Comparison of ENCODE assay signal across 8 cellular contexts in the genomic region with DNA sequence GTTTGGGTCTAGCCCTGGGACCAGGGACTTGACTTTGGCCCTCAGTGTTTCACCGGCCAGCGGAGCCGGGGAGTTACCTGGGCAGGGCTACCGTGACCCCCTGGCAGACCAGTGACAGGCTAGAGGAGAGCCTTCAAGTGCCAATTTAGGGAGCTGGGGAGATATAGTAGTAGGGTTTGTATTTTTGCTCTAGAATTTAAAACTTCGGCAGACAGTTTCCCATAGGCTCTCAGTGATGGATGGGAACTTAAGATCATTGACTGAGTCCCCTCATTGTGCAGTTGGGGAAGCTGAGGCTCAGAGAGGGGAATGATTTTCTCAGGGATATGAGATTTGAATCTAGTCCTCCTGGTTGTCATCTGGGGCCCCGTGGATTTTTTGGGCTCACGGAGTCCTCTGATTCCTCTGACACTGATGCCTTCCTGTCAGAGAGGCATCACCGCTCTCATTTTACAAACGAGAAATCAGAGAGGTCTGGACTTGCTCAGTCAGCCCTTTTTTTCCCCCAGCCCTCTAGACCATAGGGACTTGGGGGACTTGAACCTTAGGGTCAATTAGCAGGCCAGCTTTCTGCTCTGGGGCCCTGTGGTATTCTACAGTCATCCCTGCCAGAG. TPM values are rescaled to one million over a fixed set of nuclear protein-coding genes. Genes with fewer than 3 reads are reported as not detected.
A peak's percentile ranks its signal among the peaks of the same experiment; 100 is the strongest.
DNase-seq lines count a peak whose midpoint lies in the region; ATAC-seq and TF ChIP-seq lines count a peak whose summit lies in the region.

No MANE protein-coding gene starts in this region.

- no peaks in the 10 kb centered on the region for H3K9me3 Mint-ChIP-seq in CD8-positive, alpha-beta memory T cell
- no peaks in the 10 kb centered on the region for H3K9me3 Mint-ChIP-seq in chondrocyte (ENCODE audit: low read depth)

- peak overlapping the region; percentile 99 for H3K4me2 ChIP-seq in neuronal stem cell (ENCODE audit: insufficient read depth, low read length, poor library complexity, severe bottlenecking)

- WGBS in neuronal stem cell (ENCODE audit: extremely low coverage in 2 of 2, insufficient read length in 2 of 2, insufficient replicate concordance in 1 of 2), 2 donors: no CpG with 5 or more reads among the region's 9 CpGs

- peak overlapping the region; percentile 75 for H3K27ac ChIP-seq in CD8-positive, alpha-beta memory T cell (ENCODE audit: low read depth, low read length)
- no peak overlapping the region for H3K27ac ChIP-seq in neuronal stem cell (replicated peaks; ENCODE audit: low read length)

- H4K8ac ChIP-seq in neuronal stem cell (ENCODE audit: low read depth, low read length): no peak overlapping the region

- H3K4me3 Mint-ChIP-seq in CD8-positive, alpha-beta memory T cell: peak overlapping the region; percentile 85 to 93 (median 86)
- H3K4me3 Mint-ChIP-seq in chondrocyte (ENCODE audit: unreplicated experiment): peak overlapping the region; percentile 81

- no peak overlapping the region for H2BK12ac ChIP-seq in neuronal stem cell (ENCODE audit: low read length)

- peaks cover 5 to 12% of the 10 kb centered on the region in 2 donors for H3K27me3 Mint-ChIP-seq in CD8-positive, alpha-beta memory T cell
- no peaks in the 10 kb centered on the region for H3K27me3 Mint-ChIP-seq in chondrocyte (ENCODE audit: low read depth)

- CTCF ChIA-PET in CD8-positive, alpha-beta memory T cell (lab: Charles Lee): interaction anchor here (0.6 to 4.4 kb wide), 59 partner anchors 10 to 440 kb away, joined by 3 to 71 read pairs (median 5); a partner anchor contains a TSS

- no peaks in the 10 kb centered on the region for H3K36me3 ChIP-seq in CD8-positive, alpha-beta memory T cell (ENCODE audit: insufficient read depth, low read length)
- H3K36me3 ChIP-seq in MG63: no peaks in the 10 kb centered on the region
- H3K36me3 ChIP-seq in neuronal stem cell (replicated peaks in 1 of 2; ENCODE audit: control insufficient read depth in 2 of 2, insufficient read depth in 2 of 2, low read length in 2 of 2): no peaks in the 10 kb centered on the region

- H2AFZ ChIP-seq in neuronal stem cell (ENCODE audit: low read length): peak overlapping the region; percentile 79

- no peak for DNase-seq in CD8-positive, alpha-beta memory T cell
- no peak for DNase-seq in MG63
- DNase-seq in chondrocyte (ENCODE audit: low spot score): no peak
- DNase-seq in neuronal stem cell (ENCODE audit: low spot score): no peak
- no peak for DNase-seq in stimulated activated CD4-positive, alpha-beta T cell treated with anti-CD3 and anti-CD28 coated beads, Interleukin-2, amount 100 ng/mL, for 48 hours
- DNase-seq in 8988T: no peak
- no peak for DNase-seq in hepatic stellate cell (ENCODE audit: low spot score)

- peak overlapping the region; percentile 85 for H2BK5ac ChIP-seq in neuronal stem cell (ENCODE audit: low read length)

- peaks cover 0 to 2% (median 0%) of the 10 kb centered on the region in 3 donors for H3K36me3 Mint-ChIP-seq in CD8-positive, alpha-beta memory T cell
- no peaks in the 10 kb centered on the region for H3K36me3 Mint-ChIP-seq in chondrocyte (ENCODE audit: low read depth)

- no peak overlapping the region for H2BK15ac ChIP-seq in neuronal stem cell (ENCODE audit: low read length)

- no peaks in the 10 kb centered on the region for H3K79me1 ChIP-seq in neuronal stem cell (ENCODE audit: low read depth, low read length)

- no peaks in the 10 kb centered on the region for H3K27me3 ChIP-seq in CD8-positive, alpha-beta memory T cell (ENCODE audit: insufficient read depth, low read length, poor library complexity, severe bottlenecking)
- H3K27me3 ChIP-seq in MG63: no peaks in the 10 kb centered on the region
- peaks cover 0 to 12% (median 3%) of the 10 kb centered on the region in 3 experiments for H3K27me3 ChIP-seq in neuronal stem cell (ENCODE audit: control insufficient read depth in 3 of 3, insufficient read depth in 3 of 3, low read depth in 1 of 3, low read length in 3 of 3)

- H3K18ac ChIP-seq in neuronal stem cell (ENCODE audit: low read length): no peak overlapping the region

- H3K9me3 ChIP-seq in CD8-positive, alpha-beta memory T cell (ENCODE audit: low read length): no peaks in the 10 kb centered on the region
- H3K9me3 ChIP-seq in MG63: no peaks in the 10 kb centered on the region
- no peaks in the 10 kb centered on the region for H3K9me3 ChIP-seq in neuronal stem cell (replicated peaks in 1 of 2; ENCODE audit: control insufficient read depth in 2 of 2, insufficient read depth in 1 of 2, low read depth in 1 of 2, low read length in 2 of 2)

- peaks cover 34 to 40% (median 38%) of the 10 kb centered on the region in 3 donors for H3K4me1 Mint-ChIP-seq in CD8-positive, alpha-beta memory T cell
- peaks cover 19% of the 10 kb centered on the region for H3K4me1 Mint-ChIP-seq in chondrocyte (ENCODE audit: low read depth)

- no peak overlapping the region for H2AK5ac ChIP-seq in neuronal stem cell (ENCODE audit: low read depth, low read length)

- peak overlapping the region in 7 of 8 donors; percentile 2 to 95 (median 86) for H3K27ac Mint-ChIP-seq in CD8-positive, alpha-beta memory T cell
- H3K27ac Mint-ChIP-seq in chondrocyte (ENCODE audit: unreplicated experiment): no peak overlapping the region

- POLR2A ChIA-PET in CD8-positive, alpha-beta memory T cell (lab: Charles Lee): interaction anchor here (0.5 to 4.6 kb wide), 8 partner anchors 83 to 437 kb away, joined by 3 to 63 read pairs (median 4); a partner anchor contains a TSS

- H3K14ac ChIP-seq in neuronal stem cell (ENCODE audit: low read length): no peak overlapping the region

- H3K23ac ChIP-seq in neuronal stem cell (ENCODE audit: low read depth, low read length, poor library complexity): peak overlapping the region; percentile 87

- no peak for ATAC-seq in GM21528 (IDR thresholded peaks at IDR 0.05; ENCODE audit: low FRiP score, unreplicated experiment)

- H3K4me1 ChIP-seq in CD8-positive, alpha-beta memory T cell (ENCODE audit: insufficient read depth, low read length): peaks cover 35% of the 10 kb centered on the region
- H3K4me1 ChIP-seq in neuronal stem cell (ENCODE audit: control insufficient read depth in 2 of 2, insufficient read depth in 1 of 2, low read depth in 1 of 2, low read length in 2 of 2): peaks cover 17 to 28% of the 10 kb centered on the region in 2 donors

- no peak for TF ChIP-seq CTCF in chondrocyte (IDR thresholded peaks at IDR 0.05)

- no peak overlapping the region for H2BK120ac ChIP-seq in neuronal stem cell (ENCODE audit: low read depth, low read length)

- no peak overlapping the region for H3K4ac ChIP-seq in neuronal stem cell (ENCODE audit: low read length)

- H4K91ac ChIP-seq in neuronal stem cell (ENCODE audit: low read depth, low read length, poor library complexity): no peak overlapping the region

- no peak overlapping the region for H3K9ac ChIP-seq in neuronal stem cell (ENCODE audit: low read depth, low read length, poor library complexity)

- H3K4me3 ChIP-seq in CD8-positive, alpha-beta memory T cell (ENCODE audit: low read length): peak overlapping the region; percentile 83
- H3K4me3 ChIP-seq in MG63 (peak overlapping the region; percentile 54), neuronal stem cell (ENCODE audit: low read length in 2 of 2) (no peak overlapping the region)

RNA-seq across cellular contexts. Expression of a gene that starts 58.3 kb away (rescaled TPM):
- total RNA-seq in CD8-positive, alpha-beta memory T cell: under 1 TPM; 0.37 to 0.58 TPM
- 0.09 TPM for polyA plus RNA-seq in CD8-positive, alpha-beta memory T cell
- total RNA-seq in MG63 (2014; rRNA removed; shearing (Covaris generic); ENCODE audit: low replicate concordance): 1.4 and 2.5 TPM in 2 replicates
- 0.25 to 0.56 TPM (median 0.41 TPM) in 3 replicates for total RNA-seq in chondrocyte
- polyA plus RNA-seq in neuronal stem cell (2013, experiment 1 of 2): 0.82 TPM
- 0.90 TPM for polyA plus RNA-seq in neuronal stem cell (2013, experiment 2 of 2)

Comparison
In these comparisons a context has a peak if more than half of its experiments do, and no peak if none do; other contexts are left out.
1. H3K4me3 ChIP-seq: peak in CD8-positive, alpha-beta memory T cell (single experiment) and MG63 (single experiment); none in neuronal stem cell (0 of 2).